Comparison of ENCODE assay signal across 1 cellular context in the genomic region with DNA sequence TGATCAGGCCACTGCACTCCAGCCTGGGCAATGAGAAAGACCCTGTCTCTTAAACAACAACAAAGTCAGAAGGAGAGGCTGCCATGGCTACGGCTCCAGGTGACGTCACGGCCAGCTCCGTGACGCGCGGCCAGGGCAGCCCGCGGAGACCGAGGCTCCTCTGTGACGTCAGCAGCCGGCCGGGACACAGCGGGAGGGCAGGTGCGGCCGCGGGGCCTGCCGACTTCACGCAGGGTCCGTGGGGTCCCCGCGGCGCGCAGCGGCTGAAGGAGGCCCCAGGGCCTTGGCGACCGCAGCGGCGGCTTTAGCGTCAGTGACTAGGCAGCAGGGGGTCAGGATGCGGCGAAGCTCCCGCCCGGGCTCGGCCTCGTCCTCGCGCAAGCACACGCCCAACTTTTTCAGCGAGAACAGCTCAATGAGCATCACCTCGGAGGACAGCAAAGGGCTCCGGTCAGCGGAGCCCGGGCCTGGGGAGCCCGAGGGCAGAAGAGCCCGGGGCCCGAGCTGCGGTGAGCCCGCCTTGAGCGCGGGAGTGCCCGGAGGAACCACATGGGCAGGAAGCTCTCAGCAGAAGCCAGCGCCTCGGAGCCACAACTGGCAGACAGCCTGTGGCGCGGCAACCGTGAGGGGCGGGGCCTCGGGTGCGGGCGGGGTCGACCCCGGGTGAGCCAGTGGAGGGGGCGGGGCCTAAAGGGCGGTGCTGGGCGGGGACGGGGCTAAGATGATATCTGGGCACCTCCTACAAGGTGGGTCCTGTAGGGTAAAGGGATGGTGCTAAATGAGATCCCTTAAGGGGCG.
TF ChIP-seq lines count a peak whose summit lies in the region.

A gene with protein sequence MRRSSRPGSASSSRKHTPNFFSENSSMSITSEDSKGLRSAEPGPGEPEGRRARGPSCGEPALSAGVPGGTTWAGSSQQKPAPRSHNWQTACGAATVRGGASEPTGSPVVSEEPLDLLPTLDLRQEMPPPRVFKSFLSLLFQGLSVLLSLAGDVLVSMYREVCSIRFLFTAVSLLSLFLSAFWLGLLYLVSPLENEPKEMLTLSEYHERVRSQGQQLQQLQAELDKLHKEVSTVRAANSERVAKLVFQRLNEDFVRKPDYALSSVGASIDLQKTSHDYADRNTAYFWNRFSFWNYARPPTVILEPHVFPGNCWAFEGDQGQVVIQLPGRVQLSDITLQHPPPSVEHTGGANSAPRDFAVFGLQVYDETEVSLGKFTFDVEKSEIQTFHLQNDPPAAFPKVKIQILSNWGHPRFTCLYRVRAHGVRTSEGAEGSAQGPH (plus strand): TSS at position 163 of the 798 bp plus-strand sequence. CDS start 175 bp downstream, at position 338.

TF ChIP-seq in HepG2, 621 proteins besides CTCF, POLR2A, EP300 and RAD21 (continued from another document and continues in another):
- TF ChIP-seq ATF7-NPFF (CRISPR knock-in tag; IDR thresholded peaks at IDR 0.05; ENCODE audit: low read depth), result peak; percentile 99
- TF ChIP-seq TAF1 (CRISPR knock-in tag; IDR thresholded peaks at IDR 0.05), result peak; percentile 63; the same call in 1 of the 2 replicates
- TF ChIP-seq ZNF777 (CRISPR knock-in tag; IDR thresholded peaks at IDR 0.05), result peak; percentile 88
- TF ChIP-seq POLR2G (IDR thresholded peaks at IDR 0.05; ENCODE audit: low read depth, low read length), result peak; percentile 91
- TF ChIP-seq TSC22D2 (CRISPR knock-in tag; IDR thresholded peaks at IDR 0.05; ENCODE audit: borderline replicate concordance), result peak; percentile 95; the same call in 1 of the 2 replicates
- TF ChIP-seq SRSF4 (IDR thresholded peaks at IDR 0.05; ENCODE audit: low read depth, low read length, poor library complexity, severe bottlenecking), result no peak
- no peak; the same call in 1 of the 2 replicates for TF ChIP-seq MEIS1 (CRISPR knock-in tag; IDR thresholded peaks at IDR 0.05; ENCODE audit: borderline replicate concordance)
- TF ChIP-seq NR3C1 (CRISPR knock-in tag; IDR thresholded peaks at IDR 0.05), result 0 out of 2 replicates have a peak, but pooled peaks have one; percentile 7
- TF ChIP-seq, protein P1, sequence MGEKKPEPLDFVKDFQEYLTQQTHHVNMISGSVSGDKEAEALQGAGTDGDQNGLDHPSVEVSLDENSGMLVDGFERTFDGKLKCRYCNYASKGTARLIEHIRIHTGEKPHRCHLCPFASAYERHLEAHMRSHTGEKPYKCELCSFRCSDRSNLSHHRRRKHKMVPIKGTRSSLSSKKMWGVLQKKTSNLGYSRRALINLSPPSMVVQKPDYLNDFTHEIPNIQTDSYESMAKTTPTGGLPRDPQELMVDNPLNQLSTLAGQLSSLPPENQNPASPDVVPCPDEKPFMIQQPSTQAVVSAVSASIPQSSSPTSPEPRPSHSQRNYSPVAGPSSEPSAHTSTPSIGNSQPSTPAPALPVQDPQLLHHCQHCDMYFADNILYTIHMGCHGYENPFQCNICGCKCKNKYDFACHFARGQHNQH (CRISPR knock-in tag; IDR thresholded peaks at IDR 0.05), result peak; percentile 92
- TF ChIP-seq SALL2 (CRISPR knock-in tag; IDR thresholded peaks at IDR 0.05), result peak; percentile 95
- peak; percentile 79 for TF ChIP-seq XRCC5 (optimal IDR thresholded peaks at IDR 0.05; ENCODE audit: low read length)
- peak; percentile 91; the same call in 1 of the 2 replicates for TF ChIP-seq WIZ (CRISPR knock-in tag; IDR thresholded peaks at IDR 0.05)
- TF ChIP-seq, protein P2, sequence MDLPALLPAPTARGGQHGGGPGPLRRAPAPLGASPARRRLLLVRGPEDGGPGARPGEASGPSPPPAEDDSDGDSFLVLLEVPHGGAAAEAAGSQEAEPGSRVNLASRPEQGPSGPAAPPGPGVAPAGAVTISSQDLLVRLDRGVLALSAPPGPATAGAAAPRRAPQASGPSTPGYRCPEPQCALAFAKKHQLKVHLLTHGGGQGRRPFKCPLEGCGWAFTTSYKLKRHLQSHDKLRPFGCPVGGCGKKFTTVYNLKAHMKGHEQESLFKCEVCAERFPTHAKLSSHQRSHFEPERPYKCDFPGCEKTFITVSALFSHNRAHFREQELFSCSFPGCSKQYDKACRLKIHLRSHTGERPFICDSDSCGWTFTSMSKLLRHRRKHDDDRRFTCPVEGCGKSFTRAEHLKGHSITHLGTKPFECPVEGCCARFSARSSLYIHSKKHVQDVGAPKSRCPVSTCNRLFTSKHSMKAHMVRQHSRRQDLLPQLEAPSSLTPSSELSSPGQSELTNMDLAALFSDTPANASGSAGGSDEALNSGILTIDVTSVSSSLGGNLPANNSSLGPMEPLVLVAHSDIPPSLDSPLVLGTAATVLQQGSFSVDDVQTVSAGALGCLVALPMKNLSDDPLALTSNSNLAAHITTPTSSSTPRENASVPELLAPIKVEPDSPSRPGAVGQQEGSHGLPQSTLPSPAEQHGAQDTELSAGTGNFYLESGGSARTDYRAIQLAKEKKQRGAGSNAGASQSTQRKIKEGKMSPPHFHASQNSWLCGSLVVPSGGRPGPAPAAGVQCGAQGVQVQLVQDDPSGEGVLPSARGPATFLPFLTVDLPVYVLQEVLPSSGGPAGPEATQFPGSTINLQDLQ (CRISPR knock-in tag; IDR thresholded peaks at IDR 0.05), result peak; percentile 94
- TF ChIP-seq ZNF207 (IDR thresholded peaks at IDR 0.05; ENCODE audit: borderline replicate concordance), result no peak
- 0 out of 2 replicates have a peak, but pooled peaks have one; percentile 61 for TF ChIP-seq EED (CRISPR knock-in tag; IDR thresholded peaks at IDR 0.05)
- TF ChIP-seq, protein P3, sequence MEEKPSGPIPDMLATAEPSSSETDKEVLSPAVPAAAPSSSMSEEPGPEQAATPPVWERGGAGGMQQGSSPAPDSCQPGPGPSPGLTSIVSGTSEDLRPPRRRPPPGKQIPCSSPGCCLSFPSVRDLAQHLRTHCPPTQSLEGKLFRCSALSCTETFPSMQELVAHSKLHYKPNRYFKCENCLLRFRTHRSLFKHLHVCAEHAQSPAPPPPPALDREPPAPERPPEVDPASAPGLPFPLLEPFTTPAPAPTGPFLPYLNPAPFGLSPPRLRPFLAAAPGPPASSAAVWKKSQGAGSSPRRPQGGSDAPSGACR (CRISPR knock-in tag; IDR thresholded peaks at IDR 0.05), result 0 out of 2 replicates have a peak, but pooled peaks have one; percentile 13
- TF ChIP-seq, protein P4, sequence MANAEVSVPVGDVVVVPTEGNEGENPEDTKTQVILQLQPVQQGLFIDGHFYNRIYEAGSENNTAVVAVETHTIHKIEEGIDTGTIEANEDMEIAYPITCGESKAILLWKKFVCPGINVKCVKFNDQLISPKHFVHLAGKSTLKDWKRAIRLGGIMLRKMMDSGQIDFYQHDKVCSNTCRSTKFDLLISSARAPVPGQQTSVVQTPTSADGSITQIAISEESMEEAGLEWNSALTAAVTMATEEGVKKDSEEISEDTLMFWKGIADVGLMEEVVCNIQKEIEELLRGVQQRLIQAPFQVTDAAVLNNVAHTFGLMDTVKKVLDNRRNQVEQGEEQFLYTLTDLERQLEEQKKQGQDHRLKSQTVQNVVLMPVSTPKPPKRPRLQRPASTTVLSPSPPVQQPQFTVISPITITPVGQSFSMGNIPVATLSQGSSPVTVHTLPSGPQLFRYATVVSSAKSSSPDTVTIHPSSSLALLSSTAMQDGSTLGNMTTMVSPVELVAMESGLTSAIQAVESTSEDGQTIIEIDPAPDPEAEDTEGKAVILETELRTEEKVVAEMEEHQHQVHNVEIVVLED (CRISPR knock-in tag; IDR thresholded peaks at IDR 0.05; ENCODE audit: borderline replicate concordance), result peak; percentile 84
- TF ChIP-seq RXRA (CRISPR knock-in tag; IDR thresholded peaks at IDR 0.05), result peak; percentile 72; the same call in 1 of the 2 replicates
- TF ChIP-seq ZBTB42 (CRISPR knock-in tag; IDR thresholded peaks at IDR 0.05), result peak; percentile 98
- TF ChIP-seq SP5 (CRISPR knock-in tag; IDR thresholded peaks at IDR 0.05; ENCODE audit: borderline replicate concordance, low read depth), result peak; percentile 78; the same call in 1 of the 2 replicates
- TF ChIP-seq PITX1 (CRISPR knock-in tag; IDR thresholded peaks at IDR 0.05), result peak; percentile 89
- peak; percentile 85 for TF ChIP-seq ATF1 (CRISPR knock-in tag; IDR thresholded peaks at IDR 0.05)
- no peak for TF ChIP-seq NFRKB (IDR thresholded peaks at IDR 0.05)
- TF ChIP-seq CBX1 (IDR thresholded peaks at IDR 0.05; ENCODE audit: low read depth), result peak; percentile 59
- no peak for TF ChIP-seq ZNF326 (CRISPR knock-in tag; IDR thresholded peaks at IDR 0.05; ENCODE audit: borderline replicate concordance)
- no peak; the same call in none of the 2 replicates for TF ChIP-seq CHCHD3 (CRISPR knock-in tag; IDR thresholded peaks at IDR 0.05)
- peak; percentile 86 for TF ChIP-seq ZNF138 (CRISPR knock-in tag; IDR thresholded peaks at IDR 0.05; ENCODE audit: low read depth)
- TF ChIP-seq ZNF282 (IDR thresholded peaks at IDR 0.05; ENCODE audit: partially characterized antibody), result no peak
- TF ChIP-seq, protein P5, sequence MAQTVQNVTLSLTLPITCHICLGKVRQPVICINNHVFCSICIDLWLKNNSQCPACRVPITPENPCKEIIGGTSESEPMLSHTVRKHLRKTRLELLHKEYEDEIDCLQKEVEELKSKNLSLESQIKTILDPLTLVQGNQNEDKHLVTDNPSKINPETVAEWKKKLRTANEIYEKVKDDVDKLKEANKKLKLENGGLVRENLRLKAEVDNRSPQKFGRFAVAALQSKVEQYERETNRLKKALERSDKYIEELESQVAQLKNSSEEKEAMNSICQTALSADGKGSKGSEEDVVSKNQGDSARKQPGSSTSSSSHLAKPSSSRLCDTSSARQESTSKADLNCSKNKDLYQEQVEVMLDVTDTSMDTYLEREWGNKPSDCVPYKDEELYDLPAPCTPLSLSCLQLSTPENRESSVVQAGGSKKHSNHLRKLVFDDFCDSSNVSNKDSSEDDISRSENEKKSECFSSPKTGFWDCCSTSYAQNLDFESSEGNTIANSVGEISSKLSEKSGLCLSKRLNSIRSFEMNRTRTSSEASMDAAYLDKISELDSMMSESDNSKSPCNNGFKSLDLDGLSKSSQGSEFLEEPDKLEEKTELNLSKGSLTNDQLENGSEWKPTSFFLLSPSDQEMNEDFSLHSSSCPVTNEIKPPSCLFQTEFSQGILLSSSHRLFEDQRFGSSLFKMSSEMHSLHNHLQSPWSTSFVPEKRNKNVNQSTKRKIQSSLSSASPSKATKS (CRISPR knock-in tag; IDR thresholded peaks at IDR 0.05), result peak; percentile 90; the same call in 1 of the 2 replicates
- TF ChIP-seq ZSCAN9 (CRISPR knock-in tag; IDR thresholded peaks at IDR 0.05; ENCODE audit: borderline replicate concordance), result peak; percentile 98
- TF ChIP-seq, protein P6, sequence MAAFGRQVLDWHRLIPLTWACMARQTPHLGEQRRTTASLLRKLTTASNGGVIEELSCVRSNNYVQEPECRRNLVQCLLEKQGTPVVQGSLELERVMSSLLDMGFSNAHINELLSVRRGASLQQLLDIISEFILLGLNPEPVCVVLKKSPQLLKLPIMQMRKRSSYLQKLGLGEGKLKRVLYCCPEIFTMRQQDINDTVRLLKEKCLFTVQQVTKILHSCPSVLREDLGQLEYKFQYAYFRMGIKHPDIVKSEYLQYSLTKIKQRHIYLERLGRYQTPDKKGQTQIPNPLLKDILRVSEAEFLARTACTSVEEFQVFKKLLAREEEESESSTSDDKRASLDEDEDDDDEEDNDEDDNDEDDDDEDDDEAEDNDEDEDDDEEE (CRISPR knock-in tag; IDR thresholded peaks at IDR 0.05), result peak; percentile 99
- TF ChIP-seq KLF16 (CRISPR knock-in tag; IDR thresholded peaks at IDR 0.05), result peak; percentile 26 to 69; a peak in 2 of 4 replicates
- TF ChIP-seq BORCS8-MEF2B (CRISPR knock-in tag; IDR thresholded peaks at IDR 0.05), result peak; percentile 95
- peak; percentile 91 for TF ChIP-seq MLLT10 (CRISPR knock-in tag; IDR thresholded peaks at IDR 0.05)
- TF ChIP-seq CAMTA2 (CRISPR knock-in tag; IDR thresholded peaks at IDR 0.05; ENCODE audit: borderline replicate concordance), result peak; percentile 93
- no peak; the same call in 1 of the 2 replicates for TF ChIP-seq SIN3B (IDR thresholded peaks at IDR 0.05; ENCODE audit: low read length)
- TF ChIP-seq GABPA (IDR thresholded peaks at IDR 0.05; ENCODE audit: low read depth, low read length), result no peak
- TF ChIP-seq GABPA (CRISPR knock-in tag; IDR thresholded peaks at IDR 0.05; ENCODE audit: low read depth), result no peak; the same call in 1 of the 2 replicates
- TF ChIP-seq, protein P7, sequence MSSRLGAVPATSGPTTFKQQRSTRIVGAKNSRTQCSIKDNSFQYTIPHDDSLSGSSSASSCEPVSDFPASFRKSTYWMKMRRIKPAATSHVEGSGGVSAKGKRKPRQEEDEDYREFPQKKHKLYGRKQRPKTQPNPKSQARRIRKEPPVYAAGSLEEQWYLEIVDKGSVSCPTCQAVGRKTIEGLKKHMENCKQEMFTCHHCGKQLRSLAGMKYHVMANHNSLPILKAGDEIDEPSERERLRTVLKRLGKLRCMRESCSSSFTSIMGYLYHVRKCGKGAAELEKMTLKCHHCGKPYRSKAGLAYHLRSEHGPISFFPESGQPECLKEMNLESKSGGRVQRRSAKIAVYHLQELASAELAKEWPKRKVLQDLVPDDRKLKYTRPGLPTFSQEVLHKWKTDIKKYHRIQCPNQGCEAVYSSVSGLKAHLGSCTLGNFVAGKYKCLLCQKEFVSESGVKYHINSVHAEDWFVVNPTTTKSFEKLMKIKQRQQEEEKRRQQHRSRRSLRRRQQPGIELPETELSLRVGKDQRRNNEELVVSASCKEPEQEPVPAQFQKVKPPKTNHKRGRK (CRISPR knock-in tag; IDR thresholded peaks at IDR 0.05), result peak; percentile 52; the same call in 1 of the 2 replicates
